In the genomic region with DNA sequence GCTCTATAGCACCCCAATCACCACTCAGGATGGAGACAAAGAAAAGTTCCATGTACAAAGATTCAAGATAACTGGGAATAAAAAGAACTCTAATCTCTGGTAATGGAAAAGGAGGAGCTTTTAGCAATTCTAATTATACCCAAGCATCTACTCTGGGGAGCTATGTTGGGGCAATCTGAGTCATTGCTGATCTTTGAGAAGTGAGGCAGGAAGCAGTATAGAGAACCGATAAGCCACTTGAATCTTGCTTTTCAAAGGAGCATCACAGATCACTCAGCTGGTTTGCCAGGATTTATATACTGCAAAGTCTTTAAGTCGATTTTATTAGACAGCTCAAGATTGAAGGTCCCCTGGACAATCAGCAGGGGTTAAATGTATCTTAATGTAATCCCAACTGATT, we compare ENCODE assay signal across 18 cellular contexts.
A peak's percentile ranks its signal among the peaks of the same experiment; 100 is the strongest.
DNase-seq lines count a peak whose midpoint lies in the region; ATAC-seq and TF ChIP-seq lines count a peak whose summit lies in the region.
"Had no signal": no experiment of that assay in that cellular context is flagged by ENCODE, and none has a peak within 500 bp of the region (broad histone marks: within the 10 kb centered on the region; RNA-seq: fewer than 3 reads in every experiment).

No MANE protein-coding gene starts in this region.

- no peaks in the 10 kb centered on the region for H3K9me3 Mint-ChIP-seq in activated naive CD4-positive, alpha-beta T cell treated with anti-CD3 and anti-CD28 coated beads, Interleukin-2, amount 50 U/mL, for 72 hours
- H3K9me3 Mint-ChIP-seq: activated CD8-positive, alpha-beta T cell treated with anti-CD3 and anti-CD28 coated beads for 36 hours; activated T-helper 17 cell treated with anti-CD3 and anti-CD28 coated beads, Interleukin-2, amount 50 U/mL, for 72 hours; stimulated activated naive CD8-positive, alpha-beta T cell treated with anti-CD3 and anti-CD28 coated beads, Interleukin-15, Interleukin-2, amounts not matched to agents 100 ng/mL and 50 ng/mL, for 24 hours had no signal

- TF ChIP-seq RAD21 in IMR-90 (IDR thresholded peaks at IDR 0.05; ENCODE audit: low read length): no peak

- no peak overlapping the region for H3K23ac ChIP-seq in IMR-90 (ENCODE audit: low read depth, low read length)

- in situ Hi-C loops in IMR-90 (cut with MboI; ENCODE audit: low sequenced_read_pairs): no loop called here

- intact Hi-C loops in IMR-90 (cut with micrococcal nuclease): no loop called here

- H3K9me1 ChIP-seq in IMR-90 (ENCODE audit: insufficient read depth, low read length): no peaks in the 10 kb centered on the region

- no peaks in the 10 kb centered on the region for H3K9me3 ChIP-seq in IMR-90 (ENCODE audit: control insufficient read depth, insufficient read depth, low read length)
- no peaks in the 10 kb centered on the region for H3K9me3 ChIP-seq in mesodermal cell (ENCODE audit: control insufficient read depth, low read length)
- H3K9me3 ChIP-seq in gastroesophageal sphincter: no peaks in the 10 kb centered on the region
- H3K9me3 ChIP-seq: adrenal gland, colonic mucosa, pancreas had no signal

- POLR2A ChIA-PET in IMR-90 (lab: Charles Lee; ENCODE audit: unreplicated experiment): no interaction called here

- no peaks in the 10 kb centered on the region for H3K27me3 ChIP-seq in IMR-90 (ENCODE audit: control insufficient read depth, insufficient read depth, low read length)
- H3K27me3 ChIP-seq in gastroesophageal sphincter: no peaks in the 10 kb centered on the region
- H3K27me3 ChIP-seq: adrenal gland, colonic mucosa, pancreas had no signal

- no peak overlapping the region for H2AK5ac ChIP-seq in IMR-90 (ENCODE audit: low read depth, low read length)

- TF ChIP-seq EP300 in gastroesophageal sphincter (IDR thresholded peaks at IDR 0.05): no peak

- H3K9ac ChIP-seq in IMR-90 (ENCODE audit: low read depth, low read length): no peak overlapping the region

- H3K14ac ChIP-seq in IMR-90 (replicated peaks; ENCODE audit: low read depth, low read length): no peak overlapping the region

- H3K36me3 ChIP-seq in IMR-90 (ENCODE audit: control insufficient read depth, insufficient read depth, low read length) (no peaks in the 10 kb centered on the region), mesodermal cell (ENCODE audit: control insufficient read depth, insufficient read depth, low read length) (no peaks in the 10 kb centered on the region), gastroesophageal sphincter (peaks cover 0 to 23% of the 10 kb centered on the region in 2 donors)
- H3K36me3 ChIP-seq: adrenal gland, colonic mucosa, pancreas had no signal

- peaks cover 4% of the 10 kb centered on the region; the same call in 1 of the 2 replicates for H3K4me1 ChIP-seq in IMR-90 (ENCODE audit: control insufficient read depth, insufficient read depth, low read length)
- peaks cover 14% of the 10 kb centered on the region for H3K4me1 ChIP-seq in mesodermal cell (ENCODE audit: control insufficient read depth, insufficient read depth, low read length, poor library complexity, severe bottlenecking)
- H3K4me1 ChIP-seq in gastroesophageal sphincter: no peaks in the 10 kb centered on the region
- H3K4me1 ChIP-seq: colonic mucosa had no signal

- DNase-seq in AG20443 (ENCODE audit: low spot score): peak; percentile 6
- DNase-seq in IMR-90: peak; percentile 59
- DNase-seq in cardiac fibroblast (ENCODE audit: low read depth in 2 of 2): peak; percentile 12 to 37
- no peak for DNase-seq in activated naive CD4-positive, alpha-beta T cell treated with anti-CD3 and anti-CD28 coated beads, Interleukin-2, amount 50 U/mL, for 72 hours (ENCODE audit: low spot score in 2 of 2)
- no peak for DNase-seq in OCI-M2 (lab: John Stamatoyannopoulos, UW; ENCODE audit: unreplicated experiment)
- DNase-seq in activated CD8-positive, alpha-beta memory T cell treated with anti-CD3 and anti-CD28 coated beads for 24 hours: no peak
- DNase-seq: activated CD8-positive, alpha-beta T cell treated with anti-CD3 and anti-CD28 coated beads for 36 hours; adrenal gland; colonic mucosa; KBM-7; NCI-H1417 treated with DMSO at 0.1 percent for 48 hours; NCI-H345; pancreas had no signal

- peak; percentile 76 for ATAC-seq in IMR-90 (ENCODE audit: low read depth)
- no peak for ATAC-seq in gastroesophageal sphincter
- no peak for ATAC-seq in activated naive CD4-positive, alpha-beta T cell treated with anti-CD3 and anti-CD28 coated beads, Interleukin-2, amount 50 U/mL, for 72 hours
- ATAC-seq: activated CD8-positive, alpha-beta T cell treated with anti-CD3 and anti-CD28 coated beads for 36 hours; activated T-helper 17 cell treated with anti-CD3 and anti-CD28 coated beads, Interleukin-2, amount 50 U/mL, for 72 hours; pancreas had no signal

- peak overlapping the region; percentile 43 for H4K91ac ChIP-seq in IMR-90 (ENCODE audit: insufficient read depth, low read depth, low read length)

- CTCF ChIA-PET in IMR-90 (lab: Yijun Ruan, JAX): interaction anchor here (0.7 to 0.8 kb wide), 2 partner anchors 95 to 107 kb away, joined by 3 to 5 read pairs; no protein-coding TSS in a partner anchor

- H3K56ac ChIP-seq in IMR-90 (ENCODE audit: extremely low read depth, insufficient read depth, low read length): peak overlapping the region; percentile 70; the same call in 1 of the 2 replicates

- no peak overlapping the region for H2BK15ac ChIP-seq in IMR-90 (ENCODE audit: low read depth, low read length)

- no peak overlapping the region for H2AK9ac ChIP-seq in IMR-90 (replicated peaks; ENCODE audit: low read depth, low read length, poor library complexity)

- H3K18ac ChIP-seq in IMR-90 (ENCODE audit: low read depth, low read length): peak overlapping the region; percentile 91; the same call in 1 of the 2 replicates

- no peak for TF ChIP-seq POLR2A in IMR-90 (IDR thresholded peaks at IDR 0.05; ENCODE audit: low read depth, low read length)
- TF ChIP-seq POLR2A in gastroesophageal sphincter (IDR thresholded peaks at IDR 0.05): no peak

- peaks cover 7 to 13% of the 10 kb centered on the region in 2 donors for H3K36me3 Mint-ChIP-seq in activated naive CD4-positive, alpha-beta T cell treated with anti-CD3 and anti-CD28 coated beads, Interleukin-2, amount 50 U/mL, for 72 hours

- no TSS peak for BruUV-seq in IMR-90 (replicated peaks; lab: Mats Ljungman, UMichigan)

- TF ChIP-seq CTCF in IMR-90 (conservative IDR thresholded peaks at IDR 0.05; ENCODE audit: low read depth, low read length) (no peak), cardiac fibroblast (IDR thresholded peaks at IDR 0.05; ENCODE audit: low read depth, low read length) (no peak), gastroesophageal sphincter (IDR thresholded peaks at IDR 0.05) (no peak)

- no peak overlapping the region for H4K5ac ChIP-seq in IMR-90 (ENCODE audit: low read depth, low read length)

- peak overlapping the region; percentile 64 for H2BK20ac ChIP-seq in IMR-90 (ENCODE audit: low read depth, low read length)

- peak overlapping the region; percentile 75 for H2BK120ac ChIP-seq in IMR-90 (ENCODE audit: low read depth, low read length)

- no peak overlapping the region for H3K4me3 ChIP-seq in IMR-90 (ENCODE audit: insufficient read depth, low read depth, low read length)
- H3K4me3 ChIP-seq in cardiac fibroblast (replicated peaks in 1 of 2; ENCODE audit: low read depth in 2 of 2, low read length in 2 of 2): no peak overlapping the region
- H3K4me3 ChIP-seq in mesodermal cell (ENCODE audit: extremely low read depth, insufficient read depth, low read length, poor library complexity, severe bottlenecking): no peak overlapping the region
- no peak overlapping the region for H3K4me3 ChIP-seq in gastroesophageal sphincter
- H3K4me3 ChIP-seq: adrenal gland, colonic mucosa, pancreas had no signal

- peak overlapping the region; percentile 24; the same call in 1 of the 2 replicates for H3K4ac ChIP-seq in IMR-90 (ENCODE audit: low read depth, low read length)

- no peaks in the 10 kb centered on the region for H3K79me1 ChIP-seq in IMR-90 (ENCODE audit: low read depth in 1 of 2, low read length in 2 of 2)

- dilution Hi-C loops in IMR-90 (cut with HindIII; ENCODE audit: low sequenced_read_pairs, unreplicated experiment): no loop called here

- no peaks in the 10 kb centered on the region for H4K20me1 ChIP-seq in IMR-90 (ENCODE audit: insufficient read depth, low read length)

- WGBS in IMR-90 (ENCODE audit: extremely low coverage in 2 of 2, insufficient read length in 1 of 2), 2 experiments: no CpG with 5 or more reads among the region's 2 CpGs
- 67 to 100% methylated on average over 1 of the region's 2 CpGs for WGBS in mesodermal cell (ENCODE audit: insufficient coverage in 2 of 2), 2 experiments
- WGBS in gastroesophageal sphincter (ENCODE audit: low coverage in 1 of 2), 2 donors: 44 to 52% methylated on average over 2 of the region's 2 CpGs

- H2AFZ ChIP-seq in IMR-90 (replicated peaks; ENCODE audit: low read length, poor library complexity): no peak overlapping the region

- peak overlapping the region; percentile 84; the same call in 1 of the 2 replicates for H3K4me2 ChIP-seq in IMR-90 (ENCODE audit: low read depth, low read length)

- peak overlapping the region; percentile 51 for H2BK5ac ChIP-seq in IMR-90 (ENCODE audit: low read depth, low read length, poor library complexity, severe bottlenecking)

- H3K27ac ChIP-seq in IMR-90 (ENCODE audit: insufficient read depth, low read length) (no peak overlapping the region), mesodermal cell (ENCODE audit: low read depth, low read length, severe bottlenecking) (peak overlapping the region; percentile 86), gastroesophageal sphincter (no peak overlapping the region)
- H3K27ac ChIP-seq: adrenal gland, colonic mucosa, HL-60, pancreas had no signal

- H3K27ac Mint-ChIP-seq in activated naive CD4-positive, alpha-beta T cell treated with anti-CD3 and anti-CD28 coated beads, Interleukin-2, amount 50 U/mL, for 72 hours: no peak overlapping the region
- H3K27ac Mint-ChIP-seq: activated CD8-positive, alpha-beta T cell treated with anti-CD3 and anti-CD28 coated beads for 36 hours; activated T-helper 17 cell treated with anti-CD3 and anti-CD28 coated beads, Interleukin-2, amount 50 U/mL, for 72 hours; stimulated activated naive CD8-positive, alpha-beta T cell treated with anti-CD3 and anti-CD28 coated beads, Interleukin-15, Interleukin-2, amounts not matched to agents 100 ng/mL and 50 ng/mL, for 24 hours had no signal

- H4K8ac ChIP-seq in IMR-90 (ENCODE audit: low read depth in 2 of 2, low read length in 2 of 2): peak overlapping the region; percentile 57 to 64; a peak in 3 of 4 replicates

TF ChIP-seq in IMR-90, 13 proteins besides CTCF, POLR2A, EP300 and RAD21:
- no peak for TF ChIP-seq MXI1 (IDR thresholded peaks at IDR 0.05; ENCODE audit: borderline replicate concordance, low read depth, low read length)
- TF ChIP-seq SMC3 (IDR thresholded peaks at IDR 0.05; ENCODE audit: low read depth, low read length): no peak
- TF ChIP-seq RCOR1 (IDR thresholded peaks at IDR 0.05; ENCODE audit: insufficient replicate concordance, low read length): no peak
- TF ChIP-seq FOS (IDR thresholded peaks at IDR 0.05; ENCODE audit: low read depth, low read length): no peak
- no peak for TF ChIP-seq RFX5 (IDR thresholded peaks at IDR 0.05; ENCODE audit: low read depth, low read length)

Comparison
In these comparisons a context has a peak if more than half of its experiments do, and no peak if none do; other contexts are left out.
1. DNase-seq: peak in AG20443 (single experiment), IMR-90 (single experiment) and cardiac fibroblast (2 of 2); none in activated naive CD4-positive, alpha-beta T cell treated with anti-CD3 and anti-CD28 coated beads, Interleukin-2, amount 50 U/mL, for 72 hours (0 of 2), OCI-M2 (single experiment) and activated CD8-positive, alpha-beta memory T cell treated with anti-CD3 and anti-CD28 coated beads for 24 hours (single experiment).